9 cellular contexts compared by ENCODE assay signal in genomic region chr4:8580321-8581093, GRCh38. TPM values are rescaled to one million over a fixed set of nuclear protein-coding genes. Genes with fewer than 3 reads are reported as not detected.
DNase-seq lines count a peak whose midpoint lies in the region; ATAC-seq and TF ChIP-seq lines count a peak whose summit lies in the region.
"Had no signal": no experiment of that assay in that cellular context is flagged by ENCODE, and none has a peak within 500 bp of the region (broad histone marks: within the 10 kb centered on the region; RNA-seq: fewer than 3 reads in every experiment).

A gene with protein sequence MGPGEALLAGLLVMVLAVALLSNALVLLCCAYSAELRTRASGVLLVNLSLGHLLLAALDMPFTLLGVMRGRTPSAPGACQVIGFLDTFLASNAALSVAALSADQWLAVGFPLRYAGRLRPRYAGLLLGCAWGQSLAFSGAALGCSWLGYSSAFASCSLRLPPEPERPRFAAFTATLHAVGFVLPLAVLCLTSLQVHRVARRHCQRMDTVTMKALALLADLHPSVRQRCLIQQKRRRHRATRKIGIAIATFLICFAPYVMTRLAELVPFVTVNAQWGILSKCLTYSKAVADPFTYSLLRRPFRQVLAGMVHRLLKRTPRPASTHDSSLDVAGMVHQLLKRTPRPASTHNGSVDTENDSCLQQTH (plus strand): TSS chr4:8580392. CDS start chr4:8580983, 591 bp downstream.

- no peaks in the 10 kb centered on the region for H3K36me3 Mint-ChIP-seq in natural killer cell treated with Interleukin-12 subunit alpha and Interleukin-12 subunit beta and Interleukin-15 and Interleukin-18, amount 100 ng/mL, for 72 hours

- H3K4me3 Mint-ChIP-seq in natural killer cell treated with Interleukin-12 subunit alpha and Interleukin-12 subunit beta and Interleukin-15 and Interleukin-18, amount 100 ng/mL, for 72 hours = no peak within 1 kb of the TSS
- H3K4me3 Mint-ChIP-seq: stimulated activated naive CD8-positive, alpha-beta T cell treated with anti-CD3 and anti-CD28 coated beads, Interleukin-15, Interleukin-2, amounts not matched to agents 100 ng/mL and 50 ng/mL, for 24 hours had no signal

- no peak for TF ChIP-seq CTCF in GM13977 (IDR thresholded peaks at IDR 0.05; ENCODE audit: extremely low read depth, insufficient read depth, missing control alignments)

- H3K36me3 ChIP-seq in SJCRH30 = no peaks in the 10 kb centered on the region

- no peaks in the 10 kb centered on the region for H3K9me3 Mint-ChIP-seq in natural killer cell treated with Interleukin-12 subunit alpha and Interleukin-12 subunit beta and Interleukin-15 and Interleukin-18, amount 100 ng/mL, for 72 hours
- H3K9me3 Mint-ChIP-seq: stimulated activated naive CD8-positive, alpha-beta T cell treated with anti-CD3 and anti-CD28 coated beads, Interleukin-15, Interleukin-2, amounts not matched to agents 100 ng/mL and 50 ng/mL, for 24 hours had no signal

- ATAC-seq in natural killer cell treated with Interleukin-12 subunit alpha and Interleukin-12 subunit beta and Interleukin-15 and Interleukin-18, amount 100 ng/mL, for 72 hours = peak; percentile 65 to 67
- ATAC-seq in GM21825 (IDR thresholded peaks at IDR 0.05; ENCODE audit: unreplicated experiment) (no peak), HG03460 (IDR thresholded peaks at IDR 0.05; ENCODE audit: unreplicated experiment) (no peak)

- H3K4me3 ChIP-seq in SJCRH30 = no peak within 1 kb of the TSS

- no peak for TF ChIP-seq POLR2A in erythroblast (IDR thresholded peaks at IDR 0.05; ENCODE audit: low read length)

- peaks cover 13% of the 10 kb centered on the region for H3K4me1 ChIP-seq in SJCRH30

- no peak within 1 kb of the TSS for H3K27ac ChIP-seq in SJCRH30

- no peaks in the 10 kb centered on the region for H3K27me3 ChIP-seq in SJCRH30

- no peaks in the 10 kb centered on the region for H3K9me3 ChIP-seq in SJCRH30 (replicated peaks)

- DNase-seq in GM13977 (ENCODE audit: low spot score) (peak; percentile 82), SJCRH30 (peak; percentile 47 to 57), erythroblast (lab: John Stamatoyannopoulos, UW) (peak; percentile 56 to 68), RKO (ENCODE audit: low spot score) (no peak), epidermal melanocyte (ENCODE audit: insufficient read length, low spot score) (no peak)
- DNase-seq in natural killer cell treated with Interleukin-12 subunit alpha and Interleukin-12 subunit beta and Interleukin-15 and Interleukin-18, amount 100 ng/mL, for 72 hours (ENCODE audit: low spot score) = peak; percentile 61

- in situ Hi-C loops in GM13977 (cut with MboI; ENCODE audit: low pct_unique_long_range_greater_than_20kb, low sequenced_read_pairs, unreplicated experiment) = loop anchor here (25.0 kb wide), 1 partner anchor 118 kb away; no protein-coding TSS in a partner anchor

- no peak within 1 kb of the TSS for H3K27ac Mint-ChIP-seq in natural killer cell treated with Interleukin-12 subunit alpha and Interleukin-12 subunit beta and Interleukin-15 and Interleukin-18, amount 100 ng/mL, for 72 hours
- H3K27ac Mint-ChIP-seq: stimulated activated naive CD8-positive, alpha-beta T cell treated with anti-CD3 and anti-CD28 coated beads, Interleukin-15, Interleukin-2, amounts not matched to agents 100 ng/mL and 50 ng/mL, for 24 hours had no signal

- peaks cover 24 to 27% of the 10 kb centered on the region in 2 donors for H3K27me3 Mint-ChIP-seq in natural killer cell treated with Interleukin-12 subunit alpha and Interleukin-12 subunit beta and Interleukin-15 and Interleukin-18, amount 100 ng/mL, for 72 hours

- H3K4me1 Mint-ChIP-seq in natural killer cell treated with Interleukin-12 subunit alpha and Interleukin-12 subunit beta and Interleukin-15 and Interleukin-18, amount 100 ng/mL, for 72 hours (ENCODE audit: low read depth in 2 of 2) = no peaks in the 10 kb centered on the region

RNA-seq across cellular contexts. Expression of the gene that starts here (rescaled TPM):
- total RNA-seq in SJCRH30 (2014; rRNA removed; shearing (Covaris generic)) = 1.4 and 3.5 TPM in 2 replicates
- total RNA-seq in natural killer cell treated with Interleukin-12 subunit alpha and Interleukin-12 subunit beta and Interleukin-15 and Interleukin-18, amount 100 ng/mL, for 72 hours = not detected

Comparison
In these comparisons a context has a peak if more than half of its experiments do, and no peak if none do; other contexts are left out.
1. Peak in DNase-seq and ATAC-seq in natural killer cell treated with Interleukin-12 subunit alpha and Interleukin-12 subunit beta and Interleukin-15 and Interleukin-18, amount 100 ng/mL, for 72 hours; RNA of the gene not detected or under 1 TPM.
2. DNase-seq: peak in GM13977 (single experiment), SJCRH30 (2 of 2) and erythroblast (2 of 2); none in RKO (single experiment) and epidermal melanocyte (single experiment).